ENCODE assay signal across 23 cellular contexts in genomic region chr1:18724801-18725200, GRCh38.
"Had no signal": no experiment of that assay in that cellular context is flagged by ENCODE, and none has a peak within 500 bp of the region (broad histone marks: within the 10 kb centered on the region; RNA-seq: fewer than 3 reads in every experiment).

No MANE protein-coding gene starts in this region.

- ATAC-seq: esophagus mucosa; heart right ventricle; left lobe of liver; mucosa of descending colon; naive thymus-derived CD8-positive, alpha-beta T cell; sciatic nerve; stimulated activated memory B cell treated with anti-CD40 and anti-IgM and Interleukin-4, amounts not matched to agents 10 μg/mL and 1 μg/mL and 100 μg/mL, for 72 hours; upper lobe of right lung had no signal

- H2AFZ ChIP-seq: parathyroid adenoma had no signal

- DNase-seq: cortex of kidney; effector CD8-positive, alpha-beta T cell; heart right ventricle; mucosa of descending colon; naive thymus-derived CD8-positive, alpha-beta T cell; occipital lobe; spleen; stimulated activated CD4-positive, alpha-beta T cell treated with anti-CD3 and anti-CD28 coated beads, Interleukin-15, amount 100 ng/mL, for 24 hours; stimulated activated CD4-positive, alpha-beta T cell treated with anti-CD3 and anti-CD28 coated beads, Interleukin-1b, Interleukin-23, amount 100 ng/mL, for 48 hours; stimulated activated CD4-positive, alpha-beta T cell treated with anti-CD3 and anti-CD28 coated beads, Interleukin-4, amount 100 ng/mL, for 24 hours; testis; upper lobe of right lung had no signal

- H3K9me3 ChIP-seq: heart right ventricle, mucosa of descending colon, prostate gland, spleen, testis, tibial nerve, upper lobe of right lung, vagina had no signal

- H3K4me3 Mint-ChIP-seq: naive thymus-derived CD8-positive, alpha-beta T cell; neural crest cell; stimulated activated memory B cell treated with anti-CD40 and anti-IgM and Interleukin-4, amounts not matched to agents 10 μg/mL and 1 μg/mL and 100 μg/mL, for 72 hours; stimulated activated naive CD8-positive, alpha-beta T cell treated with anti-CD3 and anti-CD28 coated beads, Interleukin-15, Interleukin-2, amounts not matched to agents 100 ng/mL and 50 ng/mL, for 24 hours had no signal

- H3K9ac ChIP-seq: parathyroid adenoma had no signal

- H3K27me3 ChIP-seq: testis, vagina had no signal

- H3K9me3 Mint-ChIP-seq: naive thymus-derived CD8-positive, alpha-beta T cell; neural crest cell; stimulated activated memory B cell treated with anti-CD40 and anti-IgM and Interleukin-4, amounts not matched to agents 10 μg/mL and 1 μg/mL and 100 μg/mL, for 72 hours; stimulated activated naive CD8-positive, alpha-beta T cell treated with anti-CD3 and anti-CD28 coated beads, Interleukin-15, Interleukin-2, amounts not matched to agents 100 ng/mL and 50 ng/mL, for 24 hours had no signal

- H3K4me3 ChIP-seq: dorsolateral prefrontal cortex, heart right ventricle, mucosa of descending colon, prostate gland, spleen, testis, tibial nerve, upper lobe of right lung, vagina had no signal

- H3K4me1 ChIP-seq: heart right ventricle, parathyroid adenoma, prostate gland, spleen, testis, tibial nerve, upper lobe of right lung, vagina had no signal

- H3K36me3 Mint-ChIP-seq: naive thymus-derived CD8-positive, alpha-beta T cell; stimulated activated memory B cell treated with anti-CD40 and anti-IgM and Interleukin-4, amounts not matched to agents 10 μg/mL and 1 μg/mL and 100 μg/mL, for 72 hours had no signal

- H3K27ac Mint-ChIP-seq: naive thymus-derived CD8-positive, alpha-beta T cell; stimulated activated memory B cell treated with anti-CD40 and anti-IgM and Interleukin-4, amounts not matched to agents 10 μg/mL and 1 μg/mL and 100 μg/mL, for 72 hours; stimulated activated naive CD8-positive, alpha-beta T cell treated with anti-CD3 and anti-CD28 coated beads, Interleukin-15, Interleukin-2, amounts not matched to agents 100 ng/mL and 50 ng/mL, for 24 hours had no signal

- H3K4me1 Mint-ChIP-seq: stimulated activated memory B cell treated with anti-CD40 and anti-IgM and Interleukin-4, amounts not matched to agents 10 μg/mL and 1 μg/mL and 100 μg/mL, for 72 hours had no signal

- H3K27ac ChIP-seq: dorsolateral prefrontal cortex, heart right ventricle, parathyroid adenoma, prostate gland, spleen, testis, tibial nerve, upper lobe of right lung, vagina had no signal

- H3K36me3 ChIP-seq: heart right ventricle, prostate gland, spleen, tibial nerve, upper lobe of right lung, vagina had no signal
